23 cellular contexts compared by ENCODE assay signal in the genomic region with DNA sequence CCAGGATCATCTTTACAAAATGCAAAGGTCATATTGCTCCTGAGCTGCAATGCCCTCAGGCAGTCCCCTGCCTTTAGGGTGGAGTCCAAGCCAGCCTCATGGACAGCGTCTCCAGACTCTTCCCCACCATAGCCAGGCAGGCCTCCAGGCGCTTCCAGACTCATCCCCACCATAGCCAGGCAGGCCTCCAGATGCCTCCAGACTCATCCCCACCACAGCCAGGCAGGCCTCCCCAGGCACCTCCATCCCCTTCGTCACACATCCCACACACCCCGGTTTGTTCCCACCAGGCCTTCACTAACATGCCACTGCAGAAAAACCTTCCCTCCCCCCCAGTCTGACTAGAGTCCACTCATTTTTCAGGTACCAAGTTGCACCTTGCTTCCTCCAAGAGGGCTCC.
DNase-seq lines count a peak whose midpoint lies in the region; ATAC-seq, FAIRE-seq and TF ChIP-seq lines count a peak whose summit lies in the region.
"Had no signal": no experiment of that assay in that cellular context is flagged by ENCODE, and none has a peak within 500 bp of the region (broad histone marks: within the 10 kb centered on the region; RNA-seq: fewer than 3 reads in every experiment).

No MANE protein-coding gene starts in this region.

- H3K36me3 Mint-ChIP-seq in endodermal cell (ENCODE audit: low read depth), result peaks cover under 1% of the 10 kb centered on the region
- H3K36me3 Mint-ChIP-seq: CD8-positive, alpha-beta T cell had no signal

- H3K4me3 Mint-ChIP-seq in endodermal cell, result no peak overlapping the region
- H3K4me3 Mint-ChIP-seq: B cell; CD4-positive, alpha-beta T cell; CD8-positive, alpha-beta T cell had no signal

- 89 to 93% (median 91%) methylated on average over 4 of the region's 4 CpGs for WGBS in spleen, 5 donors
- 85 to 93% methylated on average over 2 to 4 of the region's 4 CpGs for WGBS in endodermal cell (ENCODE audit: insufficient coverage in 1 of 2, insufficient read length in 1 of 2), 2 experiments

- H3K4me1 Mint-ChIP-seq in endodermal cell, result no peaks in the 10 kb centered on the region
- H3K4me1 Mint-ChIP-seq: B cell had no signal

- H3K9me3 ChIP-seq in kidney (ENCODE audit: control insufficient read depth in 1 of 2, low read length in 2 of 2), result peaks cover 0 to under 1% of the 10 kb centered on the region in 2 donors
- H3K9me3 ChIP-seq in spleen, result peaks cover 0 to 7% (median 6%) of the 10 kb centered on the region in 8 donors
- peaks cover 95% of the 10 kb centered on the region for H3K9me3 ChIP-seq in endodermal cell (ENCODE audit: control insufficient read depth, low read length)
- H3K9me3 ChIP-seq: Caco-2 had no signal

- H3K9ac ChIP-seq in kidney (ENCODE audit: low read length in 2 of 2), result no peak overlapping the region
- no peak overlapping the region for H3K9ac ChIP-seq in endodermal cell (ENCODE audit: extremely low read depth, low read length, poor library complexity, severe bottlenecking)
- H3K9ac ChIP-seq: BLaER1 treated with 17β-estradiol and CSF1 and Interleukin-3, amounts not matched to agents 10 nM and 100 nM had no signal

- no peak overlapping the region for H3K4me3 ChIP-seq in kidney (ENCODE audit: low read length in 2 of 2)
- no peak overlapping the region for H3K4me3 ChIP-seq in spleen
- no peak overlapping the region for H3K4me3 ChIP-seq in endodermal cell (ENCODE audit: low read length)
- H3K4me3 ChIP-seq: A549; BLaER1 treated with 17β-estradiol and CSF1 and Interleukin-3, amounts not matched to agents 10 nM and 100 nM; GM12878 had no signal

- ATAC-seq in Right ventricle myocardium inferior (no peak), Right ventricle myocardium superior (ENCODE audit: poor library complexity) (no peak)
- ATAC-seq: A549; CD8-positive, alpha-beta T cell; GM12878 had no signal

- H3K27me3 ChIP-seq in spleen (replicated peaks in 1 of 7) (peaks cover 0 to 47% (median 0%) of the 10 kb centered on the region in 7 donors), endodermal cell (ENCODE audit: control insufficient read depth, insufficient read depth, low read length, poor library complexity, severe bottlenecking) (no peaks in the 10 kb centered on the region)
- H3K27me3 ChIP-seq: BLaER1 treated with 17β-estradiol and CSF1 and Interleukin-3, amounts not matched to agents 10 nM and 100 nM had no signal

- no peaks in the 10 kb centered on the region for H3K27me3 Mint-ChIP-seq in endodermal cell (ENCODE audit: insufficient read depth)

- POLR2A ChIA-PET in GM10248 (lab: Yijun Ruan, JAX), result no interaction called here

- DNase-seq in Right ventricle myocardium inferior (ENCODE audit: missing footprints) (peak; percentile 22), Right ventricle myocardium superior (no peak), kidney (peak; percentile 37), spleen (peak; percentile 43), endodermal cell (no peak), GM10248 (ENCODE audit: extremely low spot score) (no peak)
- DNase-seq: AML-193; Caco-2; Calu3; CD4-positive, alpha-beta T cell; CD8-positive, alpha-beta T cell; DMS79 treated with DMSO at 0.1 percent for 48 hours; GF-D8 had no signal

- CTCF ChIA-PET in GM10248 (lab: Yijun Ruan, JAX), result no interaction called here

- TF ChIP-seq POLR2A in spleen (IDR thresholded peaks at IDR 0.05), result no peak

- H3K9me3 Mint-ChIP-seq in endodermal cell, result peaks cover 23% of the 10 kb centered on the region

- no peaks in the 10 kb centered on the region for H3K4me1 ChIP-seq in kidney (ENCODE audit: control insufficient read depth in 1 of 2, insufficient read depth in 1 of 2, low read depth in 1 of 2, low read length in 2 of 2)
- no peaks in the 10 kb centered on the region for H3K4me1 ChIP-seq in spleen
- H3K4me1 ChIP-seq in endodermal cell (ENCODE audit: control insufficient read depth, insufficient read depth, low read length), result no peaks in the 10 kb centered on the region
- H3K4me1 ChIP-seq: A549, Caco-2 had no signal

- TF ChIP-seq CTCF in kidney (IDR thresholded peaks at IDR 0.05; ENCODE audit: borderline replicate concordance, extremely low read depth, insufficient read depth), result no peak
- no peak for TF ChIP-seq CTCF in spleen (IDR thresholded peaks at IDR 0.05 in 8 of 11, conservative IDR thresholded peaks at IDR 0.05 in 3 of 11)
- TF ChIP-seq CTCF in endodermal cell (conservative IDR thresholded peaks at IDR 0.05), result no peak
- no peak for TF ChIP-seq CTCF in GM10248 (IDR thresholded peaks at IDR 0.05; ENCODE audit: control extremely low read depth, extremely low read depth, low read depth, missing control alignments)

- H3K36me3 ChIP-seq in kidney (ENCODE audit: control insufficient read depth in 1 of 2, insufficient read depth in 2 of 2, low read length in 2 of 2), result no peaks in the 10 kb centered on the region
- no peaks in the 10 kb centered on the region for H3K36me3 ChIP-seq in spleen
- no peaks in the 10 kb centered on the region for H3K36me3 ChIP-seq in endodermal cell (ENCODE audit: control insufficient read depth, insufficient read depth, low read length)
- H3K36me3 ChIP-seq: BLaER1 treated with 17β-estradiol and CSF1 and Interleukin-3, amounts not matched to agents 10 nM and 100 nM had no signal

- intact Hi-C loops in Right ventricle myocardium inferior (cut with DNase I), result no loop called here
- intact Hi-C loops in Right ventricle myocardium superior (cut with DNase I), result no loop called here
- intact Hi-C loops in kidney (cut with DNase I), result no loop called here
- intact Hi-C loops in spleen (cut with DNase I; ENCODE audit: low total_unique reads), result no loop called here

- no peak overlapping the region for H3K27ac ChIP-seq in kidney (ENCODE audit: low read depth in 2 of 2, low read length in 2 of 2)
- H3K27ac ChIP-seq in spleen, result no peak overlapping the region
- H3K27ac ChIP-seq in endodermal cell (ENCODE audit: low read depth, low read length), result no peak overlapping the region
- H3K27ac ChIP-seq: 22Rv1; A549; BLaER1 treated with 17β-estradiol and CSF1 and Interleukin-3, amounts not matched to agents 10 nM and 100 nM; C4-2B had no signal

- H3K27ac Mint-ChIP-seq in endodermal cell, result no peak overlapping the region
- H3K27ac Mint-ChIP-seq: B cell; CD4-positive, alpha-beta T cell; CD8-positive, alpha-beta T cell had no signal

- FAIRE-seq in kidney (lab: Jason Lieb, UNC), result no peak
- FAIRE-seq: A549, D721Med, G401.6, GM12878, GM12892, GM18507 had no signal

Comparison
In these comparisons a context has a peak if more than half of its experiments do, and no peak if none do; other contexts are left out.
1. DNase-seq: peak in Right ventricle myocardium inferior (single experiment), kidney (single experiment) and spleen (single experiment); none in Right ventricle myocardium superior (single experiment), endodermal cell (single experiment) and GM10248 (single experiment).